28 cellular contexts compared by ENCODE assay signal in genomic region chr2:189876271-189876670, GRCh38.
DNase-seq lines count a peak whose midpoint lies in the region; ATAC-seq and TF ChIP-seq lines count a peak whose summit lies in the region.
"Had no signal": no experiment of that assay in that cellular context is flagged by ENCODE, and none has a peak within 500 bp of the region (broad histone marks: within the 10 kb centered on the region; RNA-seq: fewer than 3 reads in every experiment).

No MANE protein-coding gene starts in this region.

- peaks cover 0 to 9% of the 10 kb centered on the region in 2 donors for H3K36me3 ChIP-seq in left lung

- intact Hi-C loops in left ventricle myocardium superior (cut with micrococcal nuclease) = no loop called here
- intact Hi-C loops in left lung (cut with DNase I) = no loop called here

- TF ChIP-seq CTCF in fibroblast of mammary gland (conservative IDR thresholded peaks at IDR 0.05; ENCODE audit: control insufficient read depth, insufficient read depth, low read depth, low read length) (no peak), left lung (IDR thresholded peaks at IDR 0.05) (no peak)

- no peak overlapping the region for H3K4me3 ChIP-seq in fibroblast of mammary gland (ENCODE audit: control insufficient read depth, low read depth, low read length)
- H3K4me3 ChIP-seq in left lung = no peak overlapping the region
- H3K4me3 ChIP-seq: HAP-1, upper lobe of left lung had no signal

- no peak for ATAC-seq in stimulated activated naive CD8-positive, alpha-beta T cell treated with anti-CD3 and anti-CD28 coated beads, Interleukin-15, amount 100 ng/mL, for 72 hours
- ATAC-seq in left ventricle myocardium superior (no peak), HG02642 (IDR thresholded peaks at IDR 0.05; ENCODE audit: poor library complexity, unreplicated experiment) (no peak), left lung (no peak)
- ATAC-seq: natural killer cell, Panc1, T-cell had no signal

- no peak for DNase-seq in stimulated activated naive CD8-positive, alpha-beta T cell treated with anti-CD3 and anti-CD28 coated beads, Interleukin-15, amount 100 ng/mL, for 72 hours
- DNase-seq in MV-4-11 (lab: John Stamatoyannopoulos, UW) (peak; percentile 51), fibroblast of mammary gland (ENCODE audit: low read depth) (peak; percentile 23), left ventricle myocardium superior (no peak), left lung (no peak)
- DNase-seq: activated CD4-positive, alpha-beta memory T cell treated with anti-CD3 and anti-CD28 coated beads for 36 hours; activated CD4-positive, CD25-positive, alpha-beta regulatory T cell treated with anti-CD3 and anti-CD28 coated beads, Interleukin-2, amount 50 U/mL, for 72 hours; activated gamma-delta T cell treated with Interleukin-2 at 50 U/mL for 16 hours; activated T-cell treated with anti-CD3 and anti-CD28 coated beads for 4 hours; C1 segment of cervical spinal cord; DMS79; GF-D8; islet precursor cell; midbrain; natural killer cell; NCI-H1092; NCI-H187 treated with DMSO at 0.1 percent for 48 hours; NCI-H524 treated with DMSO at 0.1 percent for 48 hours; SHP77; stimulated activated CD8-positive, alpha-beta memory T cell treated with anti-CD3 and anti-CD28 coated beads, Interleukin-4, amount 100 ng/mL, for 48 hours; T-cell; upper lobe of left lung had no signal

- H3K27me3 Mint-ChIP-seq in stimulated activated naive CD8-positive, alpha-beta T cell treated with anti-CD3 and anti-CD28 coated beads, Interleukin-15, Interleukin-2, amounts not matched to agents 100 ng/mL and 50 ng/mL, for 24 hours = no peaks in the 10 kb centered on the region
- H3K27me3 Mint-ChIP-seq in stimulated activated naive CD8-positive, alpha-beta T cell treated with anti-CD3 and anti-CD28 coated beads, Interleukin-15, amount 100 ng/mL, for 72 hours = no peaks in the 10 kb centered on the region
- H3K27me3 Mint-ChIP-seq: activated CD4-positive, alpha-beta memory T cell treated with anti-CD3 and anti-CD28 coated beads for 36 hours; brain; T-cell had no signal

- peaks cover 4% of the 10 kb centered on the region for H3K9me3 Mint-ChIP-seq in stimulated activated naive CD8-positive, alpha-beta T cell treated with anti-CD3 and anti-CD28 coated beads, Interleukin-15, Interleukin-2, amounts not matched to agents 100 ng/mL and 50 ng/mL, for 24 hours
- peaks cover 7 to 15% of the 10 kb centered on the region in 2 donors for H3K9me3 Mint-ChIP-seq in stimulated activated naive CD8-positive, alpha-beta T cell treated with anti-CD3 and anti-CD28 coated beads, Interleukin-15, amount 100 ng/mL, for 72 hours
- H3K9me3 Mint-ChIP-seq: activated CD4-positive, alpha-beta memory T cell treated with anti-CD3 and anti-CD28 coated beads for 36 hours; brain had no signal

- no peaks in the 10 kb centered on the region for H3K27me3 ChIP-seq in left lung
- H3K27me3 ChIP-seq: upper lobe of left lung had no signal

- peaks cover 20% of the 10 kb centered on the region for H3K4me1 Mint-ChIP-seq in stimulated activated naive CD8-positive, alpha-beta T cell treated with anti-CD3 and anti-CD28 coated beads, Interleukin-15, Interleukin-2, amounts not matched to agents 100 ng/mL and 50 ng/mL, for 24 hours (ENCODE audit: low read depth)
- H3K4me1 Mint-ChIP-seq in stimulated activated naive CD8-positive, alpha-beta T cell treated with anti-CD3 and anti-CD28 coated beads, Interleukin-15, amount 100 ng/mL, for 72 hours = peaks cover 16% of the 10 kb centered on the region
- H3K4me1 Mint-ChIP-seq: brain had no signal

- H3K27ac ChIP-seq in left lung = no peak overlapping the region
- H3K27ac ChIP-seq: KMS-11 had no signal

- no peaks in the 10 kb centered on the region for H3K9me3 ChIP-seq in left lung
- H3K9me3 ChIP-seq: HAP-1, upper lobe of left lung had no signal

- no peak overlapping the region for H3K4me3 Mint-ChIP-seq in stimulated activated naive CD8-positive, alpha-beta T cell treated with anti-CD3 and anti-CD28 coated beads, Interleukin-15, Interleukin-2, amounts not matched to agents 100 ng/mL and 50 ng/mL, for 24 hours
- H3K4me3 Mint-ChIP-seq in stimulated activated naive CD8-positive, alpha-beta T cell treated with anti-CD3 and anti-CD28 coated beads, Interleukin-15, amount 100 ng/mL, for 72 hours = no peak overlapping the region
- H3K4me3 Mint-ChIP-seq: activated CD4-positive, alpha-beta memory T cell treated with anti-CD3 and anti-CD28 coated beads for 36 hours; brain; natural killer cell; T-cell had no signal

- peak overlapping the region; percentile 43 for H3K27ac Mint-ChIP-seq in stimulated activated naive CD8-positive, alpha-beta T cell treated with anti-CD3 and anti-CD28 coated beads, Interleukin-15, Interleukin-2, amounts not matched to agents 100 ng/mL and 50 ng/mL, for 24 hours
- peak overlapping the region in 1 of 2 donors; percentile 70 for H3K27ac Mint-ChIP-seq in stimulated activated naive CD8-positive, alpha-beta T cell treated with anti-CD3 and anti-CD28 coated beads, Interleukin-15, amount 100 ng/mL, for 72 hours
- H3K27ac Mint-ChIP-seq: activated CD4-positive, alpha-beta memory T cell treated with anti-CD3 and anti-CD28 coated beads for 36 hours; brain; T-cell had no signal

- H3K36me3 Mint-ChIP-seq in stimulated activated naive CD8-positive, alpha-beta T cell treated with anti-CD3 and anti-CD28 coated beads, Interleukin-15, Interleukin-2, amounts not matched to agents 100 ng/mL and 50 ng/mL, for 24 hours (ENCODE audit: low read depth) = peaks cover 69% of the 10 kb centered on the region
- H3K36me3 Mint-ChIP-seq: natural killer cell had no signal

- peaks cover 0 to under 1% of the 10 kb centered on the region in 2 donors for H3K4me1 ChIP-seq in left lung
- H3K4me1 ChIP-seq: HAP-1, upper lobe of left lung had no signal

Comparison
In these comparisons a context has a peak if more than half of its experiments do, and no peak if none do; other contexts are left out.
1. DNase-seq: peak in MV-4-11 (single experiment) and fibroblast of mammary gland (single experiment); none in stimulated activated naive CD8-positive, alpha-beta T cell treated with anti-CD3 and anti-CD28 coated beads, Interleukin-15, amount 100 ng/mL, for 72 hours (0 of 2), left ventricle myocardium superior (single experiment) and left lung (0 of 2).